ENCODE assay signal across 8 cellular contexts in the genomic region with DNA sequence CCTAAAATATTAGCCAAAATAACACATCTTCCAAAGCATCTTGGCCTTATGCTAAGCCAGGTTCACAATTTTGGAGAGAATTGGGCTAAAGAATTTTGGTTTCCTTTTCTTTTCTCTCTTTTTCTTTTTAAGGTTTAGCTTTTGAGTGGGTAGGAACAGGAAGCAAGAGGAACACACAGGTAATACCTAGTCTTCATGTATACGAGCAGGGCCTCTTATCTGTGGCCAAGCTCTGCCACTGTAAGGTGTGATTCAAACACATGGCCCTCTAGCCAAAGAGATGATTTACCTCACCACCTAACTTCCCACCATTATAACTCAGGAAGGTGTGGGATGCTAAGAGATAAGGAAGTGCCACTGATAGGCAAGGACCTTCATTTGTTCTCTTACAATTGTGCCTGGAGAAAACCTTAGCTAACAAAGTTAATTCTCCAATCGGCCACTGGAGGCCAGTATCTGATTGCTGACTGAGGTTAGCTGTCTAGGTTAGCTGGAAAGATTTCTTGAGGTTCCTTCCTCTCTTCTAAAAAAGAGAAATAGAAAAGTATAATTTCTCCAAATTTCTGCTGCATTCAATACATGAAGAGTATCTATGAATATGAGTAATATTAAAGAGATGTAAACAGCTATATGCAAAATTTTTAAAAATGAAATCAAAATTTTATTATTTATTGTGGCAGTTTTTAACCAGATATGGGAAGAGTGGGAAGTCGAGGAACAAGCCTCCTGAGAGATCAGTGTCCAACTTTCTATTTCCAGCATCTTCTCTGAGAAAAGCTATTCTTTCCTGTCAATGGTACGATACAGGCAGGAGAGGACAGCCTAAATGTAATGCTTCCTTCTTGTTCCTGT. TPM values are rescaled to one million over a fixed set of nuclear protein-coding genes. Genes with fewer than 3 reads are reported as not detected.
A peak's percentile ranks its signal among the peaks of the same experiment; 100 is the strongest.
DNase-seq lines count a peak whose midpoint lies in the region; FAIRE-seq and TF ChIP-seq lines count a peak whose summit lies in the region.
"Had no signal": no experiment of that assay in that cellular context is flagged by ENCODE, and none has a peak within 500 bp of the region (broad histone marks: within the 10 kb centered on the region; RNA-seq: fewer than 3 reads in every experiment).

No MANE protein-coding gene starts in this region.

- DNase-seq in GM12891 (ENCODE audit: insufficient read length, low spot score): peak; percentile 14
- DNase-seq in HAP-1 (ENCODE audit: low spot score in 2 of 2): peak; percentile 48 to 65
- peak; percentile 49 for DNase-seq in M059J (ENCODE audit: low read depth)
- peak; percentile 40 for DNase-seq in SW480 (ENCODE audit: low spot score)
- peak; percentile 18 for DNase-seq in astrocyte (ENCODE audit: low read depth)
- DNase-seq in hepatic stellate cell (ENCODE audit: low spot score): peak; percentile 18
- DNase-seq in spleen: no peak

- no peaks in the 10 kb centered on the region for H3K36me3 Mint-ChIP-seq in astrocyte (ENCODE audit: low read depth, unreplicated experiment)

- peaks cover 5% of the 10 kb centered on the region for H3K27me3 Mint-ChIP-seq in astrocyte (ENCODE audit: low read depth, unreplicated experiment)

- peak; percentile 85 for TF ChIP-seq CTCF in astrocyte (IDR thresholded peaks at IDR 0.05; ENCODE audit: insufficient read depth, low read depth, low read length)
- peak in 10 of 11 experiments; percentile 49 to 69 (median 61) for TF ChIP-seq CTCF in spleen (IDR thresholded peaks at IDR 0.05 in 8 of 11, conservative IDR thresholded peaks at IDR 0.05 in 3 of 11)

- no peak overlapping the region for H2AFZ ChIP-seq in astrocyte (ENCODE audit: low read depth, low read length)

- H3K9ac ChIP-seq in astrocyte (ENCODE audit: low read length): no peak overlapping the region

- H3K27me3 ChIP-seq in HAP-1 (ENCODE audit: low read depth) (peaks cover 6% of the 10 kb centered on the region; the same call in 1 of the 2 replicates), astrocyte (ENCODE audit: insufficient read depth, low read length) (no peaks in the 10 kb centered on the region), spleen (replicated peaks in 1 of 7) (no peaks in the 10 kb centered on the region)
- H3K27me3 ChIP-seq: ovary had no signal

- H3K4me3 ChIP-seq in HAP-1 (no peak overlapping the region), astrocyte (ENCODE audit: insufficient read depth, low read depth, low read length) (no peak overlapping the region), spleen (no peak overlapping the region)
- H3K4me3 ChIP-seq: ovary had no signal

- no peaks in the 10 kb centered on the region for H3K4me1 Mint-ChIP-seq in astrocyte (ENCODE audit: low read depth, unreplicated experiment)

- H3K27ac Mint-ChIP-seq in astrocyte (ENCODE audit: unreplicated experiment): no peak overlapping the region

- no peak overlapping the region for H3K4me2 ChIP-seq in astrocyte (ENCODE audit: low read length)

- no peak overlapping the region for H3K4me3 Mint-ChIP-seq in astrocyte (ENCODE audit: unreplicated experiment)

- H3K9me3 Mint-ChIP-seq in astrocyte (ENCODE audit: unreplicated experiment): no peaks in the 10 kb centered on the region

- TF ChIP-seq POLR2A in GM12891 (IDR thresholded peaks at IDR 0.05; ENCODE audit: low read depth, low read length): no peak
- TF ChIP-seq POLR2A in spleen (IDR thresholded peaks at IDR 0.05): no peak

- no peaks in the 10 kb centered on the region for H4K20me1 ChIP-seq in astrocyte (ENCODE audit: insufficient read depth, low read length)

- H3K9me3 ChIP-seq in HAP-1: no peaks in the 10 kb centered on the region
- no peaks in the 10 kb centered on the region for H3K9me3 ChIP-seq in astrocyte (ENCODE audit: insufficient read depth, low read depth, low read length)
- no peaks in the 10 kb centered on the region for H3K9me3 ChIP-seq in spleen
- H3K9me3 ChIP-seq: ovary had no signal

- no peaks in the 10 kb centered on the region for H3K36me3 ChIP-seq in HAP-1 (replicated peaks)
- H3K36me3 ChIP-seq in astrocyte (ENCODE audit: insufficient read depth, low read length): no peaks in the 10 kb centered on the region
- H3K36me3 ChIP-seq in spleen: no peaks in the 10 kb centered on the region
- H3K36me3 ChIP-seq: ovary had no signal

- intact Hi-C loops in spleen (cut with DNase I; ENCODE audit: low total_unique reads): loop anchor here (10.0 kb wide), 1 partner anchor 104 kb away; no protein-coding TSS in a partner anchor

- 53 to 62% (median 57%) methylated on average over 4 of the region's 4 CpGs for WGBS in spleen, 5 donors

- H3K27ac ChIP-seq in astrocyte (ENCODE audit: low read depth, low read length) (no peak overlapping the region), spleen (no peak overlapping the region)
- H3K27ac ChIP-seq: ovary had no signal

- in situ Hi-C loops in HAP-1 (cut with MboI; ENCODE audit: low sequenced_read_pairs): no loop called here

- no peaks in the 10 kb centered on the region for H3K4me1 ChIP-seq in HAP-1
- H3K4me1 ChIP-seq in astrocyte (ENCODE audit: insufficient read depth, low read length): no peaks in the 10 kb centered on the region
- H3K4me1 ChIP-seq in spleen: peaks cover 0 to 5% (median 0%) of the 10 kb centered on the region in 6 donors

- FAIRE-seq in GM12891 (lab: Jason Lieb, UNC): peak; percentile 41
- FAIRE-seq in astrocyte (lab: Jason Lieb, UNC): peak; percentile 76

- H3K79me2 ChIP-seq in astrocyte (ENCODE audit: insufficient read depth, low read length): no peaks in the 10 kb centered on the region

TF ChIP-seq in GM12891, 5 proteins besides CTCF, POLR2A, EP300 and RAD21:
- TF ChIP-seq SPI1 (IDR thresholded peaks at IDR 0.05; ENCODE audit: low read depth, low read length) (no peak), TAF1 (IDR thresholded peaks at IDR 0.05; ENCODE audit: low read depth, low read length) (no peak), POU2F2 (IDR thresholded peaks at IDR 0.05; ENCODE audit: low read depth, low read length) (no peak), POLR2AphosphoS5 (IDR thresholded peaks at IDR 0.05; ENCODE audit: low read depth, low read length) (no peak), PAX5 (IDR thresholded peaks at IDR 0.05; ENCODE audit: insufficient read depth, low read length, severe bottlenecking) (no peak)

RNA-seq across cellular contexts. Expression of a gene that starts 30.1 kb away (rescaled TPM):
- 3.9 TPM for polyA plus RNA-seq in GM12891 (2012; ENCODE audit: low read depth, missing spikeins)
- total RNA-seq in M059J (2014; rRNA removed; shearing (Covaris generic)): 8.0 and 19.2 TPM in 2 replicates
- 21.0 TPM in 2 replicates for total RNA-seq in astrocyte
- total RNA-seq in spleen: 10 to 100 TPM; 10.8 to 19.7 (median 11.5) TPM
- polyA plus RNA-seq in spleen: 1 to 10 TPM; 3.1 to 4.4 (median 4.3) TPM

RNA-seq across cellular contexts. Expression of a gene that starts 51.5 kb away (rescaled TPM):
- polyA plus RNA-seq in GM12891 (2012; ENCODE audit: low read depth, missing spikeins): not detected
- 1.6 and 2.9 TPM in 2 replicates for total RNA-seq in M059J (2014; rRNA removed; shearing (Covaris generic))
- total RNA-seq in astrocyte (0.07 TPM in 1 of 2 replicates, not detected in the other), spleen (under 1 TPM; 0.18 to 0.83 (median 0.40) TPM)
- under 1 TPM; 0.04 to 0.11 (median 0.06) TPM for polyA plus RNA-seq in spleen
